15 cellular contexts compared by ENCODE assay signal in genomic region chrX:82196866-82197265, GRCh38.
DNase-seq lines count a peak whose midpoint lies in the region; ATAC-seq lines count a peak whose summit lies in the region.
"Had no signal": no experiment of that assay in that cellular context is flagged by ENCODE, and none has a peak within 500 bp of the region (broad histone marks: within the 10 kb centered on the region; RNA-seq: fewer than 3 reads in every experiment).

No MANE protein-coding gene starts in this region.

- intact Hi-C loops in naive thymus-derived CD4-positive, alpha-beta T cell (cut with micrococcal nuclease), result no loop called here
- intact Hi-C loops in activated CD4-positive, alpha-beta memory T cell treated with anti-CD3 and anti-CD28 coated beads for 36 hours (cut with micrococcal nuclease), result no loop called here

- no peak overlapping the region for H3K23ac ChIP-seq in mesendoderm (ENCODE audit: low read length)

- H3K36me3 ChIP-seq in mesendoderm (ENCODE audit: control insufficient read depth, insufficient read depth, low read length), result no peaks in the 10 kb centered on the region
- no peaks in the 10 kb centered on the region for H3K36me3 ChIP-seq in naive thymus-derived CD4-positive, alpha-beta T cell (ENCODE audit: control insufficient read depth in 2 of 3, insufficient read depth in 3 of 3, low read length in 3 of 3)
- H3K36me3 ChIP-seq: HAP-1 had no signal

- no peak overlapping the region for H2BK5ac ChIP-seq in mesendoderm (ENCODE audit: low read length)

- no peaks in the 10 kb centered on the region for H3K4me1 Mint-ChIP-seq in naive thymus-derived CD4-positive, alpha-beta T cell
- no peaks in the 10 kb centered on the region for H3K4me1 Mint-ChIP-seq in activated CD4-positive, alpha-beta memory T cell treated with anti-CD3 and anti-CD28 coated beads for 36 hours (ENCODE audit: low read depth)

- H3K9ac ChIP-seq in mesendoderm (ENCODE audit: low read length), result no peak overlapping the region

- H2AK5ac ChIP-seq in mesendoderm (ENCODE audit: low read length), result no peak overlapping the region

- H3K4ac ChIP-seq in mesendoderm (ENCODE audit: low read depth, low read length), result no peak overlapping the region

- no peak overlapping the region for H3K18ac ChIP-seq in mesendoderm (ENCODE audit: low read length)

- H3K79me1 ChIP-seq in mesendoderm (ENCODE audit: low read length), result no peaks in the 10 kb centered on the region

- no CpG with 5 or more reads among the region's 1 CpG for WGBS in mesendoderm (ENCODE audit: extremely low coverage, insufficient coverage, low lambda C conversion rate)

- no peak overlapping the region for H2BK15ac ChIP-seq in mesendoderm (replicated peaks; ENCODE audit: low read depth)

- H4K5ac ChIP-seq in mesendoderm (ENCODE audit: low read length), result no peak overlapping the region

- no peak overlapping the region for H2BK120ac ChIP-seq in mesendoderm (ENCODE audit: low read depth, low read length)

- DNase-seq in DMS53 treated with DMSO at 0.1 percent for 48 hours (lab: John Stamatoyannopoulos, UW; ENCODE audit: unreplicated experiment), result peak; percentile 48
- peak; percentile 36 for DNase-seq in islet precursor cell
- peak; percentile 0 for DNase-seq in mesendoderm
- no peak for DNase-seq in naive thymus-derived CD4-positive, alpha-beta T cell
- DNase-seq in activated CD4-positive, alpha-beta memory T cell treated with anti-CD3 and anti-CD28 coated beads for 36 hours, result no peak
- DNase-seq in activated naive CD4-positive, alpha-beta T cell treated with anti-CD3 and anti-CD28 coated beads, Interleukin-2, amount 50 U/mL, for 72 hours (ENCODE audit: low spot score in 2 of 2), result no peak
- DNase-seq: C1 segment of cervical spinal cord, Caco-2, DMS153, DMS79 treated with DMSO at 0.1 percent for 48 hours, GF-D8, GOT3, HFFc6 had no signal

- H3K4me1 ChIP-seq in mesendoderm (ENCODE audit: control insufficient read depth, low read depth, low read length), result no peaks in the 10 kb centered on the region
- H3K4me1 ChIP-seq in naive thymus-derived CD4-positive, alpha-beta T cell (ENCODE audit: control insufficient read depth in 2 of 2, insufficient read depth in 2 of 2, low read length in 2 of 2), result no peaks in the 10 kb centered on the region
- H3K4me1 ChIP-seq: Caco-2, HAP-1 had no signal

- peaks cover 0 to 5% (median 0%) of the 10 kb centered on the region in 11 donors for H3K9me3 Mint-ChIP-seq in naive thymus-derived CD4-positive, alpha-beta T cell
- no peaks in the 10 kb centered on the region for H3K9me3 Mint-ChIP-seq in activated CD4-positive, alpha-beta memory T cell treated with anti-CD3 and anti-CD28 coated beads for 36 hours
- H3K9me3 Mint-ChIP-seq in activated naive CD4-positive, alpha-beta T cell treated with anti-CD3 and anti-CD28 coated beads, Interleukin-2, amount 50 U/mL, for 72 hours, result peaks cover 0 to 7% of the 10 kb centered on the region in 2 donors
- H3K9me3 Mint-ChIP-seq: HFFc6 had no signal

- no peak overlapping the region for H3K4me2 ChIP-seq in mesendoderm (ENCODE audit: low read length)

- no peak overlapping the region for H3K56ac ChIP-seq in mesendoderm (ENCODE audit: low read length)

- CTCF ChIA-PET in naive thymus-derived CD4-positive, alpha-beta T cell (lab: Charles Lee), result no interaction called here
- CTCF ChIA-PET in activated CD4-positive, alpha-beta memory T cell treated with anti-CD3 and anti-CD28 coated beads for 36 hours (lab: Charles Lee), result no interaction called here

- POLR2A ChIA-PET in naive thymus-derived CD4-positive, alpha-beta T cell (lab: Charles Lee), result no interaction called here
- POLR2A ChIA-PET in activated CD4-positive, alpha-beta memory T cell treated with anti-CD3 and anti-CD28 coated beads for 36 hours (lab: Charles Lee), result no interaction called here

- no peaks in the 10 kb centered on the region for H3K27me3 Mint-ChIP-seq in naive thymus-derived CD4-positive, alpha-beta T cell
- H3K27me3 Mint-ChIP-seq in activated CD4-positive, alpha-beta memory T cell treated with anti-CD3 and anti-CD28 coated beads for 36 hours, result no peaks in the 10 kb centered on the region

- no peaks in the 10 kb centered on the region for H3K27me3 ChIP-seq in mesendoderm (ENCODE audit: insufficient read depth, low read length, poor library complexity)
- H3K27me3 ChIP-seq in naive thymus-derived CD4-positive, alpha-beta T cell (ENCODE audit: control insufficient read depth in 2 of 2, insufficient read depth in 2 of 2, low read length in 2 of 2), result no peaks in the 10 kb centered on the region

- H3K4me3 ChIP-seq in mesendoderm (ENCODE audit: low read length), result no peak overlapping the region
- no peak overlapping the region for H3K4me3 ChIP-seq in naive thymus-derived CD4-positive, alpha-beta T cell (ENCODE audit: low read length)
- H3K4me3 ChIP-seq: HAP-1 had no signal

- no peak overlapping the region for H3K27ac Mint-ChIP-seq in naive thymus-derived CD4-positive, alpha-beta T cell
- H3K27ac Mint-ChIP-seq in activated CD4-positive, alpha-beta memory T cell treated with anti-CD3 and anti-CD28 coated beads for 36 hours, result no peak overlapping the region
- H3K27ac Mint-ChIP-seq in activated naive CD4-positive, alpha-beta T cell treated with anti-CD3 and anti-CD28 coated beads, Interleukin-2, amount 50 U/mL, for 72 hours, result no peak overlapping the region
- H3K27ac Mint-ChIP-seq: CD8-positive, alpha-beta T cell; HFFc6 had no signal

- ATAC-seq in naive thymus-derived CD4-positive, alpha-beta T cell, result no peak
- no peak for ATAC-seq in activated naive CD4-positive, alpha-beta T cell treated with anti-CD3 and anti-CD28 coated beads, Interleukin-2, amount 50 U/mL, for 72 hours
- ATAC-seq: CD8-positive, alpha-beta T cell had no signal

- H3K27ac ChIP-seq in mesendoderm (ENCODE audit: low read depth, low read length), result no peak overlapping the region
- no peak overlapping the region for H3K27ac ChIP-seq in naive thymus-derived CD4-positive, alpha-beta T cell (ENCODE audit: low read depth, low read length)

- H3K9me3 ChIP-seq in naive thymus-derived CD4-positive, alpha-beta T cell (ENCODE audit: control insufficient read depth in 2 of 3, low read length in 3 of 3), result no peaks in the 10 kb centered on the region
- H3K9me3 ChIP-seq: Caco-2, HAP-1 had no signal

- H3K36me3 Mint-ChIP-seq in naive thymus-derived CD4-positive, alpha-beta T cell, result no peaks in the 10 kb centered on the region
- H3K36me3 Mint-ChIP-seq in activated CD4-positive, alpha-beta memory T cell treated with anti-CD3 and anti-CD28 coated beads for 36 hours, result no peaks in the 10 kb centered on the region
- no peaks in the 10 kb centered on the region for H3K36me3 Mint-ChIP-seq in activated naive CD4-positive, alpha-beta T cell treated with anti-CD3 and anti-CD28 coated beads, Interleukin-2, amount 50 U/mL, for 72 hours
- H3K36me3 Mint-ChIP-seq: CD8-positive, alpha-beta T cell had no signal

- H4K8ac ChIP-seq in mesendoderm (ENCODE audit: low read depth, low read length), result no peak overlapping the region

- H3K79me2 ChIP-seq in mesendoderm (ENCODE audit: control insufficient read depth, insufficient read depth, low read length), result no peaks in the 10 kb centered on the region

- H3K4me3 Mint-ChIP-seq in naive thymus-derived CD4-positive, alpha-beta T cell, result no peak overlapping the region
- H3K4me3 Mint-ChIP-seq in activated CD4-positive, alpha-beta memory T cell treated with anti-CD3 and anti-CD28 coated beads for 36 hours, result no peak overlapping the region
- H3K4me3 Mint-ChIP-seq: CD8-positive, alpha-beta T cell; HFFc6 had no signal

Comparison
In these comparisons a context has a peak if more than half of its experiments do, and no peak if none do; other contexts are left out.
1. DNase-seq: peak in DMS53 treated with DMSO at 0.1 percent for 48 hours (single experiment), islet precursor cell (single experiment) and mesendoderm (single experiment); none in naive thymus-derived CD4-positive, alpha-beta T cell (0 of 9), activated CD4-positive, alpha-beta memory T cell treated with anti-CD3 and anti-CD28 coated beads for 36 hours (single experiment) and activated naive CD4-positive, alpha-beta T cell treated with anti-CD3 and anti-CD28 coated beads, Interleukin-2, amount 50 U/mL, for 72 hours (0 of 2).